Comparison of ENCODE assay signal across 1 cellular context in genomic region chr5:83441752-83442151, GRCh38.
A peak's percentile ranks its signal among the peaks of the same experiment; 100 is the strongest.
TF ChIP-seq lines count a peak whose summit lies in the region.

No MANE protein-coding gene starts in this region.

TF ChIP-seq in HepG2, 621 proteins besides CTCF, POLR2A, EP300 and RAD21 (continued from another document):
- TF ChIP-seq, protein P1, sequence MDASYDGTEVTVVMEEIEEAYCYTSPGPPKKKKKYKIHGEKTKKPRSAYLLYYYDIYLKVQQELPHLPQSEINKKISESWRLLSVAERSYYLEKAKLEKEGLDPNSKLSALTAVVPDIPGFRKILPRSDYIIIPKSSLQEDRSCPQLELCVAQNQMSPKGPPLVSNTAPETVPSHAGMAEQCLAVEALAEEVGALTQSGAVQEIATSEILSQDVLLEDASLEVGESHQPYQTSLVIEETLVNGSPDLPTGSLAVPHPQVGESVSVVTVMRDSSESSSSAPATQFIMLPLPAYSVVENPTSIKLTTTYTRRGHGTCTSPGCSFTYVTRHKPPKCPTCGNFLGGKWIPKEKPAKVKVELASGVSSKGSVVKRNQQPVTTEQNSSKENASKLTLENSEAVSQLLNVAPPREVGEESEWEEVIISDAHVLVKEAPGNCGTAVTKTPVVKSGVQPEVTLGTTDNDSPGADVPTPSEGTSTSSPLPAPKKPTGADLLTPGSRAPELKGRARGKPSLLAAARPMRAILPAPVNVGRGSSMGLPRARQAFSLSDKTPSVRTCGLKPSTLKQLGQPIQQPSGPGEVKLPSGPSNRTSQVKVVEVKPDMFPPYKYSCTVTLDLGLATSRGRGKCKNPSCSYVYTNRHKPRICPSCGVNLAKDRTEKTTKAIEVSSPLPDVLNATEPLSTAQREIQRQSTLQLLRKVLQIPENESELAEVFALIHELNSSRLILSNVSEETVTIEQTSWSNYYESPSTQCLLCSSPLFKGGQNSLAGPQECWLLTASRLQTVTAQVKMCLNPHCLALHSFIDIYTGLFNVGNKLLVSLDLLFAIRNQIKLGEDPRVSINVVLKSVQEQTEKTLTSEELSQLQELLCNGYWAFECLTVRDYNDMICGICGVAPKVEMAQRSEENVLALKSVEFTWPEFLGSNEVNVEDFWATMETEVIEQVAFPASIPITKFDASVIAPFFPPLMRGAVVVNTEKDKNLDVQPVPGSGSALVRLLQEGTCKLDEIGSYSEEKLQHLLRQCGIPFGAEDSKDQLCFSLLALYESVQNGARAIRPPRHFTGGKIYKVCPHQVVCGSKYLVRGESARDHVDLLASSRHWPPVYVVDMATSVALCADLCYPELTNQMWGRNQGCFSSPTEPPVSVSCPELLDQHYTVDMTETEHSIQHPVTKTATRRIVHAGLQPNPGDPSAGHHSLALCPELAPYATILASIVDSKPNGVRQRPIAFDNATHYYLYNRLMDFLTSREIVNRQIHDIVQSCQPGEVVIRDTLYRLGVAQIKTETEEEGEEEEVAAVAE (CRISPR knock-in tag; IDR thresholded peaks at IDR 0.05; ENCODE audit: borderline replicate concordance): no peak
- TF ChIP-seq MAX (IDR thresholded peaks at IDR 0.05) (no peak), BRF2 (CRISPR knock-in tag; IDR thresholded peaks at IDR 0.05) (no peak), NCOA1 (CRISPR knock-in tag; IDR thresholded peaks at IDR 0.05) (no peak), MAFK (conservative IDR thresholded peaks at IDR 0.05 in 1 of 2, IDR thresholded peaks at IDR 0.05 in 1 of 2; ENCODE audit: low read length in 2 of 2) (0 out of 4 replicates have a peak, but pooled peaks of 1 of the 2 experiments have one; percentile 21), JUND (CRISPR knock-in tag; IDR thresholded peaks at IDR 0.05) (no peak), ZEB1 (IDR thresholded peaks at IDR 0.05; ENCODE audit: insufficient replicate concordance, low read depth) (no peak), POGZ (CRISPR knock-in tag; IDR thresholded peaks at IDR 0.05) (no peak)
